Comparison of ENCODE assay signal across 9 cellular contexts in genomic region chr11:441418-442274, GRCh38. TPM values are rescaled to one million over a fixed set of nuclear protein-coding genes. Genes with fewer than 3 reads are reported as not detected.
A peak's percentile ranks its signal among the peaks of the same experiment; 100 is the strongest.
DNase-seq lines count a peak whose midpoint lies in the region; ATAC-seq, FAIRE-seq and TF ChIP-seq lines count a peak whose summit lies in the region.
"Had no signal": no experiment of that assay in that cellular context is flagged by ENCODE, and none has a peak within 500 bp of the region (broad histone marks: within the 10 kb centered on the region; RNA-seq: fewer than 3 reads in every experiment).

Gene ANO9 (minus strand): TSS chr11:442011. CDS start chr11:441926, 85 bp downstream.

- no peaks in the 10 kb centered on the region for H3K79me2 ChIP-seq in osteoblast (ENCODE audit: insufficient read depth, low read length)

- FAIRE-seq in kidney (lab: Jason Lieb, UNC) = no peak

- ATAC-seq in GM21515 (IDR thresholded peaks at IDR 0.05; ENCODE audit: unreplicated experiment) (peak; percentile 54), HG03521 (IDR thresholded peaks at IDR 0.05; ENCODE audit: unreplicated experiment) (no peak)

- H3K36me3 ChIP-seq in CD4-positive, alpha-beta memory T cell (ENCODE audit: insufficient read depth, low read length) = no peaks in the 10 kb centered on the region
- no peaks in the 10 kb centered on the region for H3K36me3 ChIP-seq in kidney (ENCODE audit: control insufficient read depth in 1 of 2, insufficient read depth in 2 of 2, low read length in 2 of 2)
- no peaks in the 10 kb centered on the region for H3K36me3 ChIP-seq in osteoblast (ENCODE audit: insufficient read depth, low read length)

- peak within 1 kb of the TSS in 1 of 2 donors; percentile 69 for H3K4me3 ChIP-seq in CD4-positive, alpha-beta memory T cell (ENCODE audit: low read length in 2 of 2)
- H3K4me3 ChIP-seq in kidney (ENCODE audit: low read length in 2 of 2) (peak within 1 kb of the TSS in 1 of 2 donors; percentile 25), osteoblast (ENCODE audit: insufficient read depth, low read length) (no peak within 1 kb of the TSS)

- peaks cover 42% of the 10 kb centered on the region for H3K4me1 ChIP-seq in CD4-positive, alpha-beta memory T cell (ENCODE audit: insufficient read depth, low read length)
- H3K4me1 ChIP-seq in kidney (ENCODE audit: control insufficient read depth in 1 of 2, insufficient read depth in 1 of 2, low read depth in 1 of 2, low read length in 2 of 2) (peaks cover 0 to 5% of the 10 kb centered on the region in 2 donors), osteoblast (ENCODE audit: insufficient read depth, low read length) (peaks cover 4% of the 10 kb centered on the region)

- intact Hi-C loops in CD4-positive, alpha-beta memory T cell (cut with micrococcal nuclease) = no loop called here
- intact Hi-C loops in kidney (cut with DNase I) = no loop called here

- peak; percentile 49 to 77 (median 56) for DNase-seq in CD4-positive, alpha-beta memory T cell
- DNase-seq in NCI-H510A (lab: John Stamatoyannopoulos, UW) (peak; percentile 60), activated T-cell treated with anti-CD3 and anti-CD28 coated beads for 1 hour (ENCODE audit: low read depth) (peak; percentile 46), kidney (peak; percentile 85), osteoblast (ENCODE audit: insufficient read length, low spot score, missing footprints) (no peak)
- peak; percentile 23 to 48 for DNase-seq in stimulated activated CD8-positive, alpha-beta memory T cell treated with anti-CD3 and anti-CD28 coated beads, Interleukin-7, amount 100 ng/mL, for 4 hours (ENCODE audit: low read depth in 2 of 2)

- H3K4me2 ChIP-seq in osteoblast (ENCODE audit: insufficient read depth, low read length) = no peak within 1 kb of the TSS

- CTCF ChIA-PET in CD4-positive, alpha-beta memory T cell (lab: Charles Lee; ENCODE audit: partially characterized antibody) = interaction anchor here (1.6 to 2.9 kb wide), 2 partner anchors 35 to 73 kb away, joined by 3 to 7 read pairs; no protein-coding TSS in a partner anchor

- H3K27me3 Mint-ChIP-seq in CD4-positive, alpha-beta memory T cell = no peaks in the 10 kb centered on the region

- H3K9me3 ChIP-seq in CD4-positive, alpha-beta memory T cell (ENCODE audit: control insufficient read depth in 1 of 2, low read length in 2 of 2) = no peaks in the 10 kb centered on the region
- no peaks in the 10 kb centered on the region for H3K9me3 ChIP-seq in kidney (ENCODE audit: control insufficient read depth in 1 of 2, low read length in 2 of 2)
- H3K9me3 ChIP-seq in osteoblast (ENCODE audit: low read depth, low read length) = no peaks in the 10 kb centered on the region

- H3K27ac Mint-ChIP-seq in CD4-positive, alpha-beta memory T cell = peak within 1 kb of the TSS in 6 of 7 donors; percentile 10 to 79 (median 56)

- POLR2A ChIA-PET in CD4-positive, alpha-beta memory T cell (lab: Charles Lee; ENCODE audit: partially characterized antibody) = interaction anchor here (0.7 to 19.6 kb wide), 10 partner anchors 8 to 253 kb away, joined by 3 to 539 read pairs (median 3); partner anchors contain the start of genes BET1L, DEAF1, PTDSS2 and RIC8A

- H3K36me3 Mint-ChIP-seq in CD4-positive, alpha-beta memory T cell = no peaks in the 10 kb centered on the region

- TF ChIP-seq CTCF in kidney (IDR thresholded peaks at IDR 0.05; ENCODE audit: borderline replicate concordance, extremely low read depth, insufficient read depth) (no peak), osteoblast (IDR thresholded peaks at IDR 0.05; ENCODE audit: extremely low read depth, low read depth, low read length) (no peak)

- H3K4me1 Mint-ChIP-seq in CD4-positive, alpha-beta memory T cell = peaks cover 15 to 41% (median 25%) of the 10 kb centered on the region in 4 donors

- H3K27ac ChIP-seq in CD4-positive, alpha-beta memory T cell (ENCODE audit: low read depth, low read length) = peak within 1 kb of the TSS; percentile 66
- H3K27ac ChIP-seq in kidney (ENCODE audit: low read depth in 2 of 2, low read length in 2 of 2) (no peak within 1 kb of the TSS), osteoblast (ENCODE audit: low read depth, low read length) (no peak within 1 kb of the TSS)
- H3K27ac ChIP-seq: epithelial cell of prostate had no signal

- H3K27me3 ChIP-seq in CD4-positive, alpha-beta memory T cell (ENCODE audit: insufficient read depth, low read length) = no peaks in the 10 kb centered on the region
- H3K27me3 ChIP-seq in osteoblast (ENCODE audit: insufficient read depth, low read length) = peaks cover 23% of the 10 kb centered on the region

- no peaks in the 10 kb centered on the region for H4K20me1 ChIP-seq in osteoblast (ENCODE audit: insufficient read depth, low read length)

- no peak within 1 kb of the TSS for H2AFZ ChIP-seq in osteoblast (ENCODE audit: low read length)

- H3K9me3 Mint-ChIP-seq in CD4-positive, alpha-beta memory T cell = no peaks in the 10 kb centered on the region

- H3K4me3 Mint-ChIP-seq in CD4-positive, alpha-beta memory T cell = peak within 1 kb of the TSS; percentile 68 to 86 (median 79)

- H3K9ac ChIP-seq in kidney (ENCODE audit: low read length in 2 of 2) = no peak within 1 kb of the TSS

RNA-seq across cellular contexts. Expression of gene ANO9, which starts in this region (rescaled TPM):
- 100 to 1,000 TPM; 120 to 123 TPM for total RNA-seq in CD4-positive, alpha-beta memory T cell
- 10 to 100 TPM in 1 of 2 donors, 1 to 10 TPM in 1; 9.4 to 15.5 TPM for polyA plus RNA-seq in CD4-positive, alpha-beta memory T cell
- 21.8 TPM for total RNA-seq in kidney
- 11.3 TPM for polyA plus RNA-seq in kidney (ENCODE audit: insufficient read depth, low read depth, low replicate concordance)
- under 0.01 TPM in 1 of 2 replicates, not detected in the other for total RNA-seq in osteoblast

Comparison
In these comparisons a context has a peak if more than half of its experiments do, and no peak if none do; other contexts are left out.
1. RNA of gene ANO9 (total RNA-seq): 120 to 123 TPM in CD4-positive, alpha-beta memory T cell and 21.8 TPM in kidney (single experiment); under 0.01 TPM in osteoblast; every median in the first group is over 10 times any median in the second.